In genomic region chr5:154071799-154072781, GRCh38 we compare ENCODE assay signal across 8 cellular contexts. TPM values are rescaled to one million over a fixed set of nuclear protein-coding genes. Genes with fewer than 3 reads are reported as not detected.
A peak's percentile ranks its signal among the peaks of the same experiment; 100 is the strongest.
DNase-seq lines count a peak whose midpoint lies in the region; ATAC-seq, FAIRE-seq and TF ChIP-seq lines count a peak whose summit lies in the region.

No MANE protein-coding gene starts in this region.

- H4K20me1 ChIP-seq in HCT116 (ENCODE audit: insufficient read depth): no peaks in the 10 kb centered on the region

- no peak for FAIRE-seq in urothelium cell line (lab: Jason Lieb, UNC)

- RAD21 ChIA-PET in HCT116 (lab: Charles Lee; ENCODE audit: low non-redundant PET in 1 of 2, low total read pairs in 2 of 2, uncharacterized antibody in 2 of 2, unreplicated experiment in 2 of 2): interaction anchor here (0.7 to 2.0 kb wide), 10 partner anchors 14 to 333 kb away, joined by 3 to 16 read pairs (median 5); partner anchors contain the start of genes FAM114A2 (in 1 of the 2), GALNT10 (in 1 of the 2) and MFAP3 (in 1 of the 2)

- no peak overlapping the region for H2AFZ ChIP-seq in HCT116 (ENCODE audit: low read depth, low read length, poor library complexity, severe bottlenecking)

- POLR2A ChIA-PET in HCT116 (lab: Charles Lee): interaction anchor here (1.3 kb wide), 1 partner anchor 333 kb away, joined by 4 read pairs; no protein-coding TSS in a partner anchor

- CTCF ChIA-PET in HCT116 (lab: Charles Lee): interaction anchor here (0.6 to 2.3 kb wide), 35 partner anchors 8 to 1539 kb away, joined by 3 to 70 read pairs (median 6); partner anchors contain the start of genes FAM114A2, GALNT10 and MFAP3

- H3K27me3 ChIP-seq in HCT116 (ENCODE audit: insufficient read depth, low read length) (no peaks in the 10 kb centered on the region), MG63 (peaks cover 2% of the 10 kb centered on the region; the same call in 1 of the 2 replicates), psoas muscle (ENCODE audit: insufficient read depth in 3 of 3, low read length in 2 of 3) (no peaks in the 10 kb centered on the region)

- BruUV-seq in HCT116 (replicated peaks; lab: Mats Ljungman, UMichigan): no TSS peak

- H3K27me3 Mint-ChIP-seq in activated naive CD8-positive, alpha-beta T cell: no peaks in the 10 kb centered on the region

- peak; percentile 97 for ATAC-seq in HCT116
- peak; percentile 95 for ATAC-seq in Right ventricle myocardium superior (ENCODE audit: poor library complexity)
- ATAC-seq in psoas muscle: peak; percentile 89 to 97 (median 92)

- H3K79me2 ChIP-seq in HCT116 (ENCODE audit: insufficient read depth, low read length): no peaks in the 10 kb centered on the region

- peak; percentile 97 for TF ChIP-seq RAD21 in HCT116 (IDR thresholded peaks at IDR 0.05; ENCODE audit: low read depth)

- WGBS in psoas muscle, 3 donors: 17 to 19% (median 18%) methylated on average over 11 of the region's 11 CpGs

- no peaks in the 10 kb centered on the region for H3K9me3 ChIP-seq in HCT116 (ENCODE audit: control insufficient read depth in 1 of 2, insufficient read depth in 1 of 2, low read depth in 1 of 2, low read length in 2 of 2)
- H3K9me3 ChIP-seq in MG63: no peaks in the 10 kb centered on the region
- no peaks in the 10 kb centered on the region for H3K9me3 ChIP-seq in psoas muscle

- peak; percentile 56 for DNase-seq in HCT116 (ENCODE audit: low read depth, low spot score)
- peak; percentile 68 for DNase-seq in MG63
- peak; percentile 70 for DNase-seq in SKM-1 treated with dmso at 0.1 percent for 144 hours (lab: John Stamatoyannopoulos, UW; ENCODE audit: unreplicated experiment)
- peak; percentile 90 for DNase-seq in Right ventricle myocardium superior
- peak; percentile 84 to 89 for DNase-seq in psoas muscle
- DNase-seq in urothelium cell line (ENCODE audit: low spot score): peak; percentile 86

- H3K9ac ChIP-seq in HCT116 (ENCODE audit: low read length): no peak overlapping the region

- no peak overlapping the region for H3K4me3 Mint-ChIP-seq in activated naive CD8-positive, alpha-beta T cell

- H3K27ac Mint-ChIP-seq in activated naive CD8-positive, alpha-beta T cell: peak overlapping the region; percentile 30

- H3K4me1 Mint-ChIP-seq in activated naive CD8-positive, alpha-beta T cell (ENCODE audit: low read depth): peaks cover 22% of the 10 kb centered on the region

- no peaks in the 10 kb centered on the region for H3K9me3 Mint-ChIP-seq in activated naive CD8-positive, alpha-beta T cell (ENCODE audit: low read depth)

- H3K9me2 ChIP-seq in HCT116 (ENCODE audit: insufficient read depth): no peaks in the 10 kb centered on the region

- no peaks in the 10 kb centered on the region for H3K36me3 Mint-ChIP-seq in activated naive CD8-positive, alpha-beta T cell

- peak overlapping the region; percentile 9 to 22; a peak in 2 of 4 replicates for H3K4me3 ChIP-seq in HCT116 (replicated peaks in 1 of 2; ENCODE audit: low read depth in 1 of 2, low read length in 2 of 2)
- H3K4me3 ChIP-seq in MG63: no peak overlapping the region
- no peak overlapping the region for H3K4me3 ChIP-seq in psoas muscle

- peak overlapping the region; percentile 58 for H3K4me2 ChIP-seq in HCT116 (ENCODE audit: low read length)

- no peaks in the 10 kb centered on the region for H3K36me3 ChIP-seq in HCT116 (ENCODE audit: control insufficient read depth in 1 of 2, insufficient read depth in 2 of 2, low read length in 2 of 2)
- H3K36me3 ChIP-seq in MG63: no peaks in the 10 kb centered on the region
- no peaks in the 10 kb centered on the region for H3K36me3 ChIP-seq in psoas muscle (ENCODE audit: insufficient read depth in 1 of 2, low read depth in 1 of 2)

- TF ChIP-seq CTCF in GM12872 (IDR thresholded peaks at IDR 0.05; ENCODE audit: insufficient read depth, low read depth, low read length) (peak; percentile 92), HCT116 (IDR thresholded peaks at IDR 0.05 in 2 of 3, conservative IDR thresholded peaks at IDR 0.05 in 1 of 3; ENCODE audit: borderline replicate concordance in 1 of 3, insufficient read depth in 1 of 3, low read depth in 2 of 3, low read length in 2 of 3) (peak; percentile 87 to 97 (median 95)), psoas muscle (IDR thresholded peaks at IDR 0.05) (peak; percentile 96)

- intact Hi-C loops in HCT116 (cut with micrococcal nuclease) (loop anchor here (1.0 to 2.0 kb wide), 6 partner anchors 98 to 568 kb away; no protein-coding TSS in a partner anchor), Right ventricle myocardium superior (cut with DNase I) (loop anchor here (5.0 kb wide), 2 partner anchors 105 to 330 kb away; no protein-coding TSS in a partner anchor), psoas muscle (cut with DNase I) (loop anchor here (1.0 to 5.0 kb wide), 4 partner anchors 109 to 333 kb away; no protein-coding TSS in a partner anchor)

- H3K27ac ChIP-seq in HCT116 (ENCODE audit: low read depth, low read length) (no peak overlapping the region), psoas muscle (no peak overlapping the region)

- TF ChIP-seq POLR2A in HCT116 (IDR thresholded peaks at IDR 0.05; ENCODE audit: borderline replicate concordance, extremely low read depth, insufficient read depth, insufficient read length): no peak

- H3K4me1 ChIP-seq in HCT116 (ENCODE audit: control insufficient read depth in 1 of 2, insufficient read depth in 2 of 2, low read length in 2 of 2): peaks cover 0 to 3% of the 10 kb centered on the region in 2 experiments; a peak in 2 of 4 replicates
- H3K4me1 ChIP-seq in psoas muscle: peaks cover 3% of the 10 kb centered on the region

TF ChIP-seq in HCT116, 20 proteins besides CTCF, POLR2A, EP300 and RAD21:
- no peak for TF ChIP-seq ZFX (IDR thresholded peaks at IDR 0.05)
- TF ChIP-seq FOSL1 (IDR thresholded peaks at IDR 0.05; ENCODE audit: low read depth): no peak
- no peak for TF ChIP-seq YY1 (IDR thresholded peaks at IDR 0.05; ENCODE audit: extremely low read depth, insufficient replicate concordance, low read depth, low read length)
- no peak for TF ChIP-seq ZBTB33 (IDR thresholded peaks at IDR 0.05; ENCODE audit: extremely low read depth, insufficient replicate concordance, low read length)
- no peak for TF ChIP-seq CBX3 (IDR thresholded peaks at IDR 0.05; ENCODE audit: low read depth)

RNA-seq across cellular contexts. Expression of gene MFAP3, which starts 33.3 kb away (rescaled TPM):
- total RNA-seq in HCT116 (2021; ENCODE audit: unreplicated experiment): 18.5 TPM
- polyA plus RNA-seq in HCT116 (2012): 8.0 and 8.2 TPM in 2 replicates
- total RNA-seq in MG63 (2014; rRNA removed; shearing (Covaris generic); ENCODE audit: low replicate concordance): 37.2 and 38.1 TPM in 2 replicates
- total RNA-seq in Right ventricle myocardium superior: 27.2 TPM
- total RNA-seq in psoas muscle: 10 to 100 TPM; 22.1 to 27.1 (median 24.4) TPM
- polyA plus RNA-seq in psoas muscle: 10 to 100 TPM in 2 of 3 donors, 1 to 10 TPM in 1; 8.2 to 45.5 (median 13.6) TPM

RNA-seq across cellular contexts. Expression of gene FAM114A2, which starts 33.4 kb away (rescaled TPM):
- total RNA-seq in HCT116 (2021; ENCODE audit: unreplicated experiment): 19.8 TPM
- 6.2 and 9.5 TPM in 2 replicates for polyA plus RNA-seq in HCT116 (2012)
- total RNA-seq in MG63 (2014; rRNA removed; shearing (Covaris generic); ENCODE audit: low replicate concordance): 28.1 and 36.1 TPM in 2 replicates
- 29.6 TPM for total RNA-seq in Right ventricle myocardium superior
- total RNA-seq in psoas muscle: 10 to 100 TPM; 22.6 to 36.5 (median 28.0) TPM
- polyA plus RNA-seq in psoas muscle: 10 to 100 TPM; 11.2 to 23.2 (median 11.4) TPM

Comparison
In these comparisons a context has a peak if more than half of its experiments do, and no peak if none do; other contexts are left out.
1. H3K4me3 ChIP-seq: peak in HCT116 (2 of 2); none in MG63 (single experiment) and psoas muscle (single experiment).
2. Peak in every context shown above with its lines, with median percentiles within 50 percentile points of each other: CTCF ChIP-seq, ATAC-seq and DNase-seq.